1 cellular context compared by ENCODE assay signal in genomic region chr1:23149110-23149509, GRCh38.
TF ChIP-seq lines count a peak whose summit lies in the region.

No MANE protein-coding gene starts in this region.

TF ChIP-seq in HepG2, 621 proteins besides CTCF, POLR2A, EP300 and RAD21 (continued from another document and continues in another):
- TF ChIP-seq, protein P1, sequence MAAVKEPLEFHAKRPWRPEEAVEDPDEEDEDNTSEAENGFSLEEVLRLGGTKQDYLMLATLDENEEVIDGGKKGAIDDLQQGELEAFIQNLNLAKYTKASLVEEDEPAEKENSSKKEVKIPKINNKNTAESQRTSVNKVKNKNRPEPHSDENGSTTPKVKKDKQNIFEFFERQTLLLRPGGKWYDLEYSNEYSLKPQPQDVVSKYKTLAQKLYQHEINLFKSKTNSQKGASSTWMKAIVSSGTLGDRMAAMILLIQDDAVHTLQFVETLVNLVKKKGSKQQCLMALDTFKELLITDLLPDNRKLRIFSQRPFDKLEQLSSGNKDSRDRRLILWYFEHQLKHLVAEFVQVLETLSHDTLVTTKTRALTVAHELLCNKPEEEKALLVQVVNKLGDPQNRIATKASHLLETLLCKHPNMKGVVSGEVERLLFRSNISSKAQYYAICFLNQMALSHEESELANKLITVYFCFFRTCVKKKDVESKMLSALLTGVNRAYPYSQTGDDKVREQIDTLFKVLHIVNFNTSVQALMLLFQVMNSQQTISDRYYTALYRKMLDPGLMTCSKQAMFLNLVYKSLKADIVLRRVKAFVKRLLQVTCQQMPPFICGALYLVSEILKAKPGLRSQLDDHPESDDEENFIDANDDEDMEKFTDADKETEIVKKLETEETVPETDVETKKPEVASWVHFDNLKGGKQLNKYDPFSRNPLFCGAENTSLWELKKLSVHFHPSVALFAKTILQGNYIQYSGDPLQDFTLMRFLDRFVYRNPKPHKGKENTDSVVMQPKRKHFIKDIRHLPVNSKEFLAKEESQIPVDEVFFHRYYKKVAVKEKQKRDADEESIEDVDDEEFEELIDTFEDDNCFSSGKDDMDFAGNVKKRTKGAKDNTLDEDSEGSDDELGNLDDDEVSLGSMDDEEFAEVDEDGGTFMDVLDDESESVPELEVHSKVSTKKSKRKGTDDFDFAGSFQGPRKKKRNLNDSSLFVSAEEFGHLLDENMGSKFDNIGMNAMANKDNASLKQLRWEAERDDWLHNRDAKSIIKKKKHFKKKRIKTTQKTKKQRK (IDR thresholded peaks at IDR 0.05; ENCODE audit: low read length), result no peak
- no peak for TF ChIP-seq ATAD3A (CRISPR knock-in tag; IDR thresholded peaks at IDR 0.05)
- no peak for TF ChIP-seq TBX3 (IDR thresholded peaks at IDR 0.05; ENCODE audit: borderline replicate concordance)
- no peak; the same call in 1 of the 2 replicates for TF ChIP-seq DPF2 (CRISPR knock-in tag; IDR thresholded peaks at IDR 0.05; ENCODE audit: borderline replicate concordance, low read depth)
- no peak for TF ChIP-seq BATF2 (CRISPR knock-in tag; IDR thresholded peaks at IDR 0.05)
- TF ChIP-seq ZBTB3 (CRISPR knock-in tag; IDR thresholded peaks at IDR 0.05; ENCODE audit: borderline replicate concordance, low read depth), result no peak
- TF ChIP-seq ZBTB49 (CRISPR knock-in tag; IDR thresholded peaks at IDR 0.05; ENCODE audit: borderline replicate concordance), result no peak
- no peak for TF ChIP-seq ZNF276 (CRISPR knock-in tag; IDR thresholded peaks at IDR 0.05; ENCODE audit: low read depth)
- TF ChIP-seq, protein P2, sequence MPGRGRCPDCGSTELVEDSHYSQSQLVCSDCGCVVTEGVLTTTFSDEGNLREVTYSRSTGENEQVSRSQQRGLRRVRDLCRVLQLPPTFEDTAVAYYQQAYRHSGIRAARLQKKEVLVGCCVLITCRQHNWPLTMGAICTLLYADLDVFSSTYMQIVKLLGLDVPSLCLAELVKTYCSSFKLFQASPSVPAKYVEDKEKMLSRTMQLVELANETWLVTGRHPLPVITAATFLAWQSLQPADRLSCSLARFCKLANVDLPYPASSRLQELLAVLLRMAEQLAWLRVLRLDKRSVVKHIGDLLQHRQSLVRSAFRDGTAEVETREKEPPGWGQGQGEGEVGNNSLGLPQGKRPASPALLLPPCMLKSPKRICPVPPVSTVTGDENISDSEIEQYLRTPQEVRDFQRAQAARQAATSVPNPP (CRISPR knock-in tag; IDR thresholded peaks at IDR 0.05), result no peak
- no peak for TF ChIP-seq REL (CRISPR knock-in tag; conservative IDR thresholded peaks at IDR 0.05)
- TF ChIP-seq ZNF335 (CRISPR knock-in tag; IDR thresholded peaks at IDR 0.05), result no peak
- no peak for TF ChIP-seq ZNF83 (CRISPR knock-in tag; IDR thresholded peaks at IDR 0.05; ENCODE audit: borderline replicate concordance)
- no peak for TF ChIP-seq PRPF4 (IDR thresholded peaks at IDR 0.05; ENCODE audit: low read depth, low read length, poor library complexity, severe bottlenecking)
- peak; percentile 43; the same call in 1 of the 2 replicates for TF ChIP-seq ZFY (CRISPR knock-in tag; IDR thresholded peaks at IDR 0.05)
- no peak for TF ChIP-seq ZBTB44 (CRISPR knock-in tag; IDR thresholded peaks at IDR 0.05)
- TF ChIP-seq, protein P3, sequence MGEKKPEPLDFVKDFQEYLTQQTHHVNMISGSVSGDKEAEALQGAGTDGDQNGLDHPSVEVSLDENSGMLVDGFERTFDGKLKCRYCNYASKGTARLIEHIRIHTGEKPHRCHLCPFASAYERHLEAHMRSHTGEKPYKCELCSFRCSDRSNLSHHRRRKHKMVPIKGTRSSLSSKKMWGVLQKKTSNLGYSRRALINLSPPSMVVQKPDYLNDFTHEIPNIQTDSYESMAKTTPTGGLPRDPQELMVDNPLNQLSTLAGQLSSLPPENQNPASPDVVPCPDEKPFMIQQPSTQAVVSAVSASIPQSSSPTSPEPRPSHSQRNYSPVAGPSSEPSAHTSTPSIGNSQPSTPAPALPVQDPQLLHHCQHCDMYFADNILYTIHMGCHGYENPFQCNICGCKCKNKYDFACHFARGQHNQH (CRISPR knock-in tag; IDR thresholded peaks at IDR 0.05), result no peak
- peak; percentile 67 for TF ChIP-seq SAP130 (CRISPR knock-in tag; IDR thresholded peaks at IDR 0.05; ENCODE audit: low read depth)
- no peak for TF ChIP-seq TEAD2 (CRISPR knock-in tag; IDR thresholded peaks at IDR 0.05)
- no peak for TF ChIP-seq SCMH1 (CRISPR knock-in tag; IDR thresholded peaks at IDR 0.05; ENCODE audit: borderline replicate concordance)
- peak; percentile 79 for TF ChIP-seq HNF4A (CRISPR knock-in tag; IDR thresholded peaks at IDR 0.05)
- peak; percentile 78 for TF ChIP-seq PAXIP1 (CRISPR knock-in tag; conservative IDR thresholded peaks at IDR 0.05)
- TF ChIP-seq ZSCAN12 (CRISPR knock-in tag; IDR thresholded peaks at IDR 0.05), result no peak
- no peak; the same call in 1 of the 2 replicates for TF ChIP-seq ARID4A (CRISPR knock-in tag; IDR thresholded peaks at IDR 0.05; ENCODE audit: borderline replicate concordance)
- TF ChIP-seq ZNF3 (CRISPR knock-in tag; IDR thresholded peaks at IDR 0.05), result no peak
- TF ChIP-seq ZNF513 (CRISPR knock-in tag; conservative IDR thresholded peaks at IDR 0.05), result no peak
- no peak for TF ChIP-seq SALL2 (CRISPR knock-in tag; IDR thresholded peaks at IDR 0.05)
- TF ChIP-seq ZNF383 (CRISPR knock-in tag; IDR thresholded peaks at IDR 0.05; ENCODE audit: borderline replicate concordance), result no peak
- TF ChIP-seq ZNF180 (CRISPR knock-in tag; IDR thresholded peaks at IDR 0.05; ENCODE audit: borderline replicate concordance, low read depth), result no peak
- no peak for TF ChIP-seq POLR2AphosphoS2 (IDR thresholded peaks at IDR 0.05; ENCODE audit: low read depth, low read length)
- TF ChIP-seq RBAK (CRISPR knock-in tag; IDR thresholded peaks at IDR 0.05), result no peak
